Comparison of ENCODE assay signal across 30 cellular contexts in genomic region chr1:248144513-248145198, GRCh38.
"Had no signal": no experiment of that assay in that cellular context is flagged by ENCODE, and none has a peak within 500 bp of the region (broad histone marks: within the 10 kb centered on the region; RNA-seq: fewer than 3 reads in every experiment).

Gene OR2M5 (plus strand): TSS chr1:248145148. CDS start chr1:248145148, 0 bp downstream.

- ATAC-seq: activated CD4-positive, alpha-beta T cell treated with anti-CD3 and anti-CD28 coated beads for 36 hours; activated CD4-positive, CD25-positive, alpha-beta regulatory T cell treated with anti-CD3 and anti-CD28 coated beads, Interleukin-2, amount 50 U/mL, for 24 hours; activated CD8-positive, alpha-beta memory T cell treated with anti-CD3 and anti-CD28 coated beads, Interleukin-2, amount 10 ng/mL, durations not matched to agents 7 days and 5 days; activated CD8-positive, alpha-beta T cell treated with anti-CD3 and anti-CD28 coated beads, Interleukin-2, amount 10 ng/mL, durations not matched to agents 7 days and 5 days; activated naive CD8-positive, alpha-beta T cell treated with anti-CD3 and anti-CD28 coated beads, Interleukin-2, amount 50 U/mL, for 24 hours; T-helper 17 cell; WTC11 had no signal

- H3K4me3 ChIP-seq: ascending aorta, cardiac muscle cell had no signal

- H3K4me1 ChIP-seq: ascending aorta had no signal

- H3K9me3 ChIP-seq: ascending aorta had no signal

- DNase-seq: activated CD4-positive, alpha-beta memory T cell treated with anti-CD3 and anti-CD28 coated beads, Interleukin-2, amount 10 ng/mL, durations not matched to agents 7 days and 5 days; activated CD4-positive, alpha-beta T cell treated with anti-CD3 and anti-CD28 coated beads for 1 hour; activated CD4-positive, alpha-beta T cell treated with anti-CD3 and anti-CD28 coated beads for 36 hours; activated CD4-positive, alpha-beta T cell treated with anti-CD3 and anti-CD28 coated beads for 48 hours; activated CD4-positive, alpha-beta T cell treated with anti-CD3 and anti-CD28 coated beads, Interleukin-2, amount 10 ng/mL, durations not matched to agents 7 days and 5 days; activated CD4-positive, alpha-beta T cell treated with anti-CD3 and anti-CD28 coated beads, Interleukin-2, amount 50 U/mL, for 48 hours; activated CD4-positive, CD25-positive, alpha-beta regulatory T cell; activated CD8-positive, alpha-beta memory T cell treated with anti-CD3 and anti-CD28 coated beads for 24 hours; activated CD8-positive, alpha-beta memory T cell treated with anti-CD3 and anti-CD28 coated beads, Interleukin-2, amount 10 ng/mL, durations not matched to agents 7 days and 5 days; activated CD8-positive, alpha-beta memory T cell treated with anti-CD3 and anti-CD28 coated beads, Interleukin-2, amount 50 U/mL, for 48 hours; activated CD8-positive, alpha-beta T cell treated with anti-CD3 and anti-CD28 coated beads, Interleukin-2, amount 10 ng/mL, durations not matched to agents 7 days and 5 days; activated effector memory CD4-positive, alpha-beta T cell treated with Interleukin-2 at 50 U/mL for 16 hours; activated gamma-delta T cell; activated naive CD4-positive, alpha-beta T cell treated with anti-CD3 and anti-CD28 coated beads, Interleukin-2, amount 10 ng/mL, durations not matched to agents 7 days and 5 days; activated naive CD4-positive, alpha-beta T cell treated with Interleukin-2 at 50 U/mL for 16 hours; activated naive CD8-positive, alpha-beta T cell treated with anti-CD3 and anti-CD28 coated beads, Interleukin-2, amount 10 ng/mL, durations not matched to agents 7 days and 5 days; activated naive CD8-positive, alpha-beta T cell treated with anti-CD3 and anti-CD28 coated beads, Interleukin-2, amount 50 U/mL, for 24 hours; activated T-cell treated with anti-CD3 and anti-CD28 coated beads, Interleukin-2, amount 50 U/mL, for 24 hours; activated T-cell treated with anti-CD3 and anti-CD28 coated beads, Interleukin-2, amount 50 U/mL, for 48 hours; amygdala; anterior cingulate cortex; caudate nucleus; cerebellar nuclear complex; T-helper 17 cell; T1000; WERI-Rb-1 had no signal

- H3K36me3 ChIP-seq: ascending aorta, cardiac muscle cell, WERI-Rb-1 had no signal

- H3K27ac ChIP-seq: ascending aorta, cardiac muscle cell, WERI-Rb-1 had no signal

- H3K27me3 ChIP-seq: ascending aorta, cardiac muscle cell had no signal
